1 cellular context compared by ENCODE assay signal in the genomic region with DNA sequence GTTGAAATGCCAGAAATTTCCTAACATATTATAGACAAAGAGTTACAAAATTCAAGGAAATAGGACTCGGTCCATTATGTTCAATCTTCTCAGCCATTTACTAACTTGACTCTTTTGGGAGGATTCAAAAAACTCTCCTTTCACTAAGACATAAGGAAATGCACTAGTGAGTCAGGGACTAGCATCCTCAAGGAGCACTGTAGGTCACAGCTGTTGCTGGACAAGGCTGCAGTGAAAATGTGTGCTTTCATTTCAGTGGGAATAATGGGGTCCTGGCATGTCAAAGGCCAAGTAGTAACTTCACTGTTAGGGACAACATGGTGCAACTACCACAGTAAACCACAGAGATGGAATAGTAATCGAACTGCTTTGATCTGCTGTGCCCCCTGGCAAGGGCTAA.
TF ChIP-seq lines count a peak whose summit lies in the region.

No MANE protein-coding gene starts in this region.

TF ChIP-seq in IMR-90, 13 proteins besides CTCF, POLR2A, EP300 and RAD21 (continued from another document):
- TF ChIP-seq CEBPB (IDR thresholded peaks at IDR 0.05; ENCODE audit: low read depth, low read length) (no peak), MAZ (IDR thresholded peaks at IDR 0.05; ENCODE audit: borderline replicate concordance, low read depth, low read length) (no peak), CHD1 (IDR thresholded peaks at IDR 0.05; ENCODE audit: low read depth, low read length) (no peak), USF2 (IDR thresholded peaks at IDR 0.05; ENCODE audit: low read depth, low read length) (no peak), RCOR1 (IDR thresholded peaks at IDR 0.05; ENCODE audit: insufficient replicate concordance, low read length) (no peak)
- TF ChIP-seq, protein P1, sequence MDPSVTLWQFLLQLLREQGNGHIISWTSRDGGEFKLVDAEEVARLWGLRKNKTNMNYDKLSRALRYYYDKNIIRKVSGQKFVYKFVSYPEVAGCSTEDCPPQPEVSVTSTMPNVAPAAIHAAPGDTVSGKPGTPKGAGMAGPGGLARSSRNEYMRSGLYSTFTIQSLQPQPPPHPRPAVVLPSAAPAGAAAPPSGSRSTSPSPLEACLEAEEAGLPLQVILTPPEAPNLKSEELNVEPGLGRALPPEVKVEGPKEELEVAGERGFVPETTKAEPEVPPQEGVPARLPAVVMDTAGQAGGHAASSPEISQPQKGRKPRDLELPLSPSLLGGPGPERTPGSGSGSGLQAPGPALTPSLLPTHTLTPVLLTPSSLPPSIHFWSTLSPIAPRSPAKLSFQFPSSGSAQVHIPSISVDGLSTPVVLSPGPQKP (IDR thresholded peaks at IDR 0.05; ENCODE audit: borderline replicate concordance, low read depth, low read length), result no peak
TF ChIP-seq in IMR-90: peak in this region for 0.
